ENCODE assay signal across 8 cellular contexts in the genomic region with DNA sequence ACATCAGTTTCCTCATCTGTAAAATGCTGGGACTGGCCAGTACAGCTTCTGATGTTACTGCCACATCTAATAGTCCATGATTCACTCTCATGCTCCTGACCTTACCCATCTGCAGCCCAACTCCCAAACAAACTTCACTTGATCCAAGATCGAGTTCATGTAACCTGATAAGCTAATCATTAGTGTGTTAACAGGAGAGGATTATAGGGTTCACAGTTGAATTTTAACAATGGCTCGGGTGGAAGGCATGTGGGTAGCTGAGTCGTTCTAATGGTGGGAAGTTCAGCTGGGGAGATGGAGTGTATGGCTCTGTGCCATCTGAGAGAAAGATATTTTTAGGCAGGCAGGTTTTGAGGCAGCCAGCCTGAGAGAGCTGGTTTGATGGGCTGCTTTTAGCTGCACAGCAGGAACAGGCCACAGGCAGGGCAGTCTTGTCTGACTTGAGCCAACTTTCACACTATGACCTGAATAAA. TPM values are rescaled to one million over a fixed set of nuclear protein-coding genes. Genes with fewer than 3 reads are reported as not detected.
DNase-seq lines count a peak whose midpoint lies in the region; ATAC-seq lines count a peak whose summit lies in the region.

No MANE protein-coding gene starts in this region.

- peaks cover 17% of the 10 kb centered on the region for H3K4me1 ChIP-seq in SJCRH30

- peak; percentile 28 for ATAC-seq in HG02623 (IDR thresholded peaks at IDR 0.05; ENCODE audit: unreplicated experiment)

- peaks cover 11% of the 10 kb centered on the region for H3K4me1 Mint-ChIP-seq in activated T-helper 1 cell treated with anti-CD3 and anti-CD28 coated beads, Interleukin-12 subunit alpha, Interleukin-12 subunit beta, Interleukin-2, Interleukin-4 antibody, amounts not matched to agents 30 ng/mL and 10 ng/mL and 1 ng/mL, durations not matched to agents 14 hours and 24 hours and 36 hours (ENCODE audit: low read depth)

- no peak overlapping the region for H3K4me3 Mint-ChIP-seq in activated T-helper 1 cell treated with anti-CD3 and anti-CD28 coated beads, Interleukin-12 subunit alpha, Interleukin-12 subunit beta, Interleukin-2, Interleukin-4 antibody, amounts not matched to agents 30 ng/mL and 10 ng/mL and 1 ng/mL, durations not matched to agents 14 hours and 24 hours and 36 hours

- H3K4me3 ChIP-seq in SJCRH30: no peak overlapping the region

- intact Hi-C loops in activated T-helper 1 cell treated with anti-CD3 and anti-CD28 coated beads, Interleukin-12 subunit alpha, Interleukin-12 subunit beta, Interleukin-2, Interleukin-4 antibody, amounts not matched to agents 30 ng/mL and 10 ng/mL and 1 ng/mL, durations not matched to agents 14 hours and 24 hours and 36 hours (cut with micrococcal nuclease): no loop called here

- no peaks in the 10 kb centered on the region for H3K27me3 ChIP-seq in SJCRH30

- no peaks in the 10 kb centered on the region for H3K9me3 ChIP-seq in SJCRH30 (replicated peaks)

- no peaks in the 10 kb centered on the region for H3K9me3 Mint-ChIP-seq in activated T-helper 1 cell treated with anti-CD3 and anti-CD28 coated beads, Interleukin-12 subunit alpha, Interleukin-12 subunit beta, Interleukin-2, Interleukin-4 antibody, amounts not matched to agents 30 ng/mL and 10 ng/mL and 1 ng/mL, durations not matched to agents 14 hours and 24 hours and 36 hours

- H3K27ac ChIP-seq in SJCRH30: no peak overlapping the region

- no peak overlapping the region for H3K27ac Mint-ChIP-seq in activated T-helper 1 cell treated with anti-CD3 and anti-CD28 coated beads, Interleukin-12 subunit alpha, Interleukin-12 subunit beta, Interleukin-2, Interleukin-4 antibody, amounts not matched to agents 30 ng/mL and 10 ng/mL and 1 ng/mL, durations not matched to agents 14 hours and 24 hours and 36 hours

- no peaks in the 10 kb centered on the region for H3K36me3 ChIP-seq in SJCRH30

- H3K36me3 Mint-ChIP-seq in activated T-helper 1 cell treated with anti-CD3 and anti-CD28 coated beads, Interleukin-12 subunit alpha, Interleukin-12 subunit beta, Interleukin-2, Interleukin-4 antibody, amounts not matched to agents 30 ng/mL and 10 ng/mL and 1 ng/mL, durations not matched to agents 14 hours and 24 hours and 36 hours (ENCODE audit: low read depth): peaks cover 3% of the 10 kb centered on the region

- H3K27me3 Mint-ChIP-seq in activated T-helper 1 cell treated with anti-CD3 and anti-CD28 coated beads, Interleukin-12 subunit alpha, Interleukin-12 subunit beta, Interleukin-2, Interleukin-4 antibody, amounts not matched to agents 30 ng/mL and 10 ng/mL and 1 ng/mL, durations not matched to agents 14 hours and 24 hours and 36 hours (ENCODE audit: insufficient read depth): no peaks in the 10 kb centered on the region

- DNase-seq in DMS79 treated with DMSO at 0.1 percent for 48 hours (lab: John Stamatoyannopoulos, UW) (peak; percentile 87), SJCRH30 (peak; percentile 11 to 54), kidney glomerular epithelial cell (lab: John Stamatoyannopoulos, UW) (peak; percentile 36), NCI-H2029 treated with DMSO at 0.1 percent for 48 hours (lab: John Stamatoyannopoulos, UW) (no peak), amniotic stem cell (lab: John Stamatoyannopoulos, UW) (no peak), T-helper 9 cell (no peak)
- no peak for DNase-seq in activated T-helper 1 cell treated with anti-CD3 and anti-CD28 coated beads, Interleukin-12 subunit alpha, Interleukin-12 subunit beta, Interleukin-2, Interleukin-4 antibody, amounts not matched to agents 30 ng/mL and 10 ng/mL and 1 ng/mL, durations not matched to agents 14 hours and 24 hours and 36 hours (ENCODE audit: low spot score)

RNA-seq across cellular contexts. Expression of a gene that starts 17.6 kb away (rescaled TPM):
- total RNA-seq in SJCRH30 (2014; rRNA removed; shearing (Covaris generic)): 40.2 and 47.7 TPM in 2 replicates
- 68.2 and 71.2 TPM in 2 replicates for total RNA-seq in activated T-helper 1 cell treated with anti-CD3 and anti-CD28 coated beads, Interleukin-12 subunit alpha, Interleukin-12 subunit beta, Interleukin-2, Interleukin-4 antibody, amounts not matched to agents 30 ng/mL and 10 ng/mL and 1 ng/mL, durations not matched to agents 14 hours and 24 hours and 36 hours

Comparison
In these comparisons a context has a peak if more than half of its experiments do, and no peak if none do; other contexts are left out.
1. DNase-seq: peak in DMS79 treated with DMSO at 0.1 percent for 48 hours (single experiment), SJCRH30 (2 of 2) and kidney glomerular epithelial cell (single experiment); none in activated T-helper 1 cell treated with anti-CD3 and anti-CD28 coated beads, Interleukin-12 subunit alpha, Interleukin-12 subunit beta, Interleukin-2, Interleukin-4 antibody, amounts not matched to agents 30 ng/mL and 10 ng/mL and 1 ng/mL, durations not matched to agents 14 hours and 24 hours and 36 hours (single experiment), NCI-H2029 treated with DMSO at 0.1 percent for 48 hours (single experiment), amniotic stem cell (single experiment) and T-helper 9 cell (single experiment).